ENCODE assay signal across 1 cellular context in the genomic region with DNA sequence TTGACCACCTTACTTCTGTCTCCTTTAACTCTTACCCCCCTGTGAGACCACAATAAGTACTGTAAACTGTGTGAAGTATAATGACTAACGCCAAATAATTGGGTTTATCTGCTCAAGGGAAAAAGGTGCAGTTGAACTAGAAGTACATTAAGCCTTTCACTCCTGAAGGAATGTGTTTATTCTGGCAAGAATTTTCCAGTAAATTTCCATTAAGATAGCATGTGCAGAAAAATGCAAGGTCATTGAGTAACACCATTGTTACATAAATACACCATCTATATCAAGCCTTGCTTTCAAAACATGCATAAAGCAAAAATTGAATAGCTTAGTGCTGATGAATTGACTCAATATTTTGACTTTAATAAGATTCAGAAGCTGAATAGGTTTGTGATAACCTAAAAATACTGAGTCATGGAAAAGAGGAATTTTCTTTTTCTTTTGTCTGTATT.
TF ChIP-seq lines count a peak whose summit lies in the region.

No MANE protein-coding gene starts in this region.

TF ChIP-seq in HepG2, 621 proteins besides CTCF, POLR2A, EP300 and RAD21 (continued from another document):
- TF ChIP-seq, protein P1, sequence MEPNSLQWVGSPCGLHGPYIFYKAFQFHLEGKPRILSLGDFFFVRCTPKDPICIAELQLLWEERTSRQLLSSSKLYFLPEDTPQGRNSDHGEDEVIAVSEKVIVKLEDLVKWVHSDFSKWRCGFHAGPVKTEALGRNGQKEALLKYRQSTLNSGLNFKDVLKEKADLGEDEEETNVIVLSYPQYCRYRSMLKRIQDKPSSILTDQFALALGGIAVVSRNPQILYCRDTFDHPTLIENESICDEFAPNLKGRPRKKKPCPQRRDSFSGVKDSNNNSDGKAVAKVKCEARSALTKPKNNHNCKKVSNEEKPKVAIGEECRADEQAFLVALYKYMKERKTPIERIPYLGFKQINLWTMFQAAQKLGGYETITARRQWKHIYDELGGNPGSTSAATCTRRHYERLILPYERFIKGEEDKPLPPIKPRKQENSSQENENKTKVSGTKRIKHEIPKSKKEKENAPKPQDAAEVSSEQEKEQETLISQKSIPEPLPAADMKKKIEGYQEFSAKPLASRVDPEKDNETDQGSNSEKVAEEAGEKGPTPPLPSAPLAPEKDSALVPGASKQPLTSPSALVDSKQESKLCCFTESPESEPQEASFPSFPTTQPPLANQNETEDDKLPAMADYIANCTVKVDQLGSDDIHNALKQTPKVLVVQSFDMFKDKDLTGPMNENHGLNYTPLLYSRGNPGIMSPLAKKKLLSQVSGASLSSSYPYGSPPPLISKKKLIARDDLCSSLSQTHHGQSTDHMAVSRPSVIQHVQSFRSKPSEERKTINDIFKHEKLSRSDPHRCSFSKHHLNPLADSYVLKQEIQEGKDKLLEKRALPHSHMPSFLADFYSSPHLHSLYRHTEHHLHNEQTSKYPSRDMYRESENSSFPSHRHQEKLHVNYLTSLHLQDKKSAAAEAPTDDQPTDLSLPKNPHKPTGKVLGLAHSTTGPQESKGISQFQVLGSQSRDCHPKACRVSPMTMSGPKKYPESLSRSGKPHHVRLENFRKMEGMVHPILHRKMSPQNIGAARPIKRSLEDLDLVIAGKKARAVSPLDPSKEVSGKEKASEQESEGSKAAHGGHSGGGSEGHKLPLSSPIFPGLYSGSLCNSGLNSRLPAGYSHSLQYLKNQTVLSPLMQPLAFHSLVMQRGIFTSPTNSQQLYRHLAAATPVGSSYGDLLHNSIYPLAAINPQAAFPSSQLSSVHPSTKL (CRISPR knock-in tag; IDR thresholded peaks at IDR 0.05), result peak; percentile 93
- no peak for TF ChIP-seq NRL (CRISPR knock-in tag; IDR thresholded peaks at IDR 0.05; ENCODE audit: borderline replicate concordance)
- TF ChIP-seq ZNF780A (CRISPR knock-in tag; IDR thresholded peaks at IDR 0.05), result peak; percentile 30; the same call in 1 of the 2 replicates
- peak; percentile 81; the same call in 1 of the 2 replicates for TF ChIP-seq HMG20A (CRISPR knock-in tag; IDR thresholded peaks at IDR 0.05; ENCODE audit: borderline replicate concordance)
- TF ChIP-seq ZNF557 (CRISPR knock-in tag; IDR thresholded peaks at IDR 0.05), result no peak
- TF ChIP-seq ZFP1 (CRISPR knock-in tag; IDR thresholded peaks at IDR 0.05), result peak; percentile 73
- TF ChIP-seq, protein P2, sequence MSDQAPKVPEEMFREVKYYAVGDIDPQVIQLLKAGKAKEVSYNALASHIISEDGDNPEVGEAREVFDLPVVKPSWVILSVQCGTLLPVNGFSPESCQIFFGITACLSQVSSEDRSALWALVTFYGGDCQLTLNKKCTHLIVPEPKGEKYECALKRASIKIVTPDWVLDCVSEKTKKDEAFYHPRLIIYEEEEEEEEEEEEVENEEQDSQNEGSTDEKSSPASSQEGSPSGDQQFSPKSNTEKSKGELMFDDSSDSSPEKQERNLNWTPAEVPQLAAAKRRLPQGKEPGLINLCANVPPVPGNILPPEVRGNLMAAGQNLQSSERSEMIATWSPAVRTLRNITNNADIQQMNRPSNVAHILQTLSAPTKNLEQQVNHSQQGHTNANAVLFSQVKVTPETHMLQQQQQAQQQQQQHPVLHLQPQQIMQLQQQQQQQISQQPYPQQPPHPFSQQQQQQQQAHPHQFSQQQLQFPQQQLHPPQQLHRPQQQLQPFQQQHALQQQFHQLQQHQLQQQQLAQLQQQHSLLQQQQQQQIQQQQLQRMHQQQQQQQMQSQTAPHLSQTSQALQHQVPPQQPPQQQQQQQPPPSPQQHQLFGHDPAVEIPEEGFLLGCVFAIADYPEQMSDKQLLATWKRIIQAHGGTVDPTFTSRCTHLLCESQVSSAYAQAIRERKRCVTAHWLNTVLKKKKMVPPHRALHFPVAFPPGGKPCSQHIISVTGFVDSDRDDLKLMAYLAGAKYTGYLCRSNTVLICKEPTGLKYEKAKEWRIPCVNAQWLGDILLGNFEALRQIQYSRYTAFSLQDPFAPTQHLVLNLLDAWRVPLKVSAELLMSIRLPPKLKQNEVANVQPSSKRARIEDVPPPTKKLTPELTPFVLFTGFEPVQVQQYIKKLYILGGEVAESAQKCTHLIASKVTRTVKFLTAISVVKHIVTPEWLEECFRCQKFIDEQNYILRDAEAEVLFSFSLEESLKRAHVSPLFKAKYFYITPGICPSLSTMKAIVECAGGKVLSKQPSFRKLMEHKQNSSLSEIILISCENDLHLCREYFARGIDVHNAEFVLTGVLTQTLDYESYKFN (CRISPR knock-in tag; conservative IDR thresholded peaks at IDR 0.05), result peak; percentile 64
- peak; percentile 26; the same call in 1 of the 2 replicates for TF ChIP-seq SIX1 (CRISPR knock-in tag; IDR thresholded peaks at IDR 0.05; ENCODE audit: borderline replicate concordance)
- TF ChIP-seq CREM (IDR thresholded peaks at IDR 0.05), result peak; percentile 66; the same call in 1 of the 2 replicates
- no peak for TF ChIP-seq CREM (CRISPR knock-in tag; IDR thresholded peaks at IDR 0.05)
- TF ChIP-seq, protein P3, sequence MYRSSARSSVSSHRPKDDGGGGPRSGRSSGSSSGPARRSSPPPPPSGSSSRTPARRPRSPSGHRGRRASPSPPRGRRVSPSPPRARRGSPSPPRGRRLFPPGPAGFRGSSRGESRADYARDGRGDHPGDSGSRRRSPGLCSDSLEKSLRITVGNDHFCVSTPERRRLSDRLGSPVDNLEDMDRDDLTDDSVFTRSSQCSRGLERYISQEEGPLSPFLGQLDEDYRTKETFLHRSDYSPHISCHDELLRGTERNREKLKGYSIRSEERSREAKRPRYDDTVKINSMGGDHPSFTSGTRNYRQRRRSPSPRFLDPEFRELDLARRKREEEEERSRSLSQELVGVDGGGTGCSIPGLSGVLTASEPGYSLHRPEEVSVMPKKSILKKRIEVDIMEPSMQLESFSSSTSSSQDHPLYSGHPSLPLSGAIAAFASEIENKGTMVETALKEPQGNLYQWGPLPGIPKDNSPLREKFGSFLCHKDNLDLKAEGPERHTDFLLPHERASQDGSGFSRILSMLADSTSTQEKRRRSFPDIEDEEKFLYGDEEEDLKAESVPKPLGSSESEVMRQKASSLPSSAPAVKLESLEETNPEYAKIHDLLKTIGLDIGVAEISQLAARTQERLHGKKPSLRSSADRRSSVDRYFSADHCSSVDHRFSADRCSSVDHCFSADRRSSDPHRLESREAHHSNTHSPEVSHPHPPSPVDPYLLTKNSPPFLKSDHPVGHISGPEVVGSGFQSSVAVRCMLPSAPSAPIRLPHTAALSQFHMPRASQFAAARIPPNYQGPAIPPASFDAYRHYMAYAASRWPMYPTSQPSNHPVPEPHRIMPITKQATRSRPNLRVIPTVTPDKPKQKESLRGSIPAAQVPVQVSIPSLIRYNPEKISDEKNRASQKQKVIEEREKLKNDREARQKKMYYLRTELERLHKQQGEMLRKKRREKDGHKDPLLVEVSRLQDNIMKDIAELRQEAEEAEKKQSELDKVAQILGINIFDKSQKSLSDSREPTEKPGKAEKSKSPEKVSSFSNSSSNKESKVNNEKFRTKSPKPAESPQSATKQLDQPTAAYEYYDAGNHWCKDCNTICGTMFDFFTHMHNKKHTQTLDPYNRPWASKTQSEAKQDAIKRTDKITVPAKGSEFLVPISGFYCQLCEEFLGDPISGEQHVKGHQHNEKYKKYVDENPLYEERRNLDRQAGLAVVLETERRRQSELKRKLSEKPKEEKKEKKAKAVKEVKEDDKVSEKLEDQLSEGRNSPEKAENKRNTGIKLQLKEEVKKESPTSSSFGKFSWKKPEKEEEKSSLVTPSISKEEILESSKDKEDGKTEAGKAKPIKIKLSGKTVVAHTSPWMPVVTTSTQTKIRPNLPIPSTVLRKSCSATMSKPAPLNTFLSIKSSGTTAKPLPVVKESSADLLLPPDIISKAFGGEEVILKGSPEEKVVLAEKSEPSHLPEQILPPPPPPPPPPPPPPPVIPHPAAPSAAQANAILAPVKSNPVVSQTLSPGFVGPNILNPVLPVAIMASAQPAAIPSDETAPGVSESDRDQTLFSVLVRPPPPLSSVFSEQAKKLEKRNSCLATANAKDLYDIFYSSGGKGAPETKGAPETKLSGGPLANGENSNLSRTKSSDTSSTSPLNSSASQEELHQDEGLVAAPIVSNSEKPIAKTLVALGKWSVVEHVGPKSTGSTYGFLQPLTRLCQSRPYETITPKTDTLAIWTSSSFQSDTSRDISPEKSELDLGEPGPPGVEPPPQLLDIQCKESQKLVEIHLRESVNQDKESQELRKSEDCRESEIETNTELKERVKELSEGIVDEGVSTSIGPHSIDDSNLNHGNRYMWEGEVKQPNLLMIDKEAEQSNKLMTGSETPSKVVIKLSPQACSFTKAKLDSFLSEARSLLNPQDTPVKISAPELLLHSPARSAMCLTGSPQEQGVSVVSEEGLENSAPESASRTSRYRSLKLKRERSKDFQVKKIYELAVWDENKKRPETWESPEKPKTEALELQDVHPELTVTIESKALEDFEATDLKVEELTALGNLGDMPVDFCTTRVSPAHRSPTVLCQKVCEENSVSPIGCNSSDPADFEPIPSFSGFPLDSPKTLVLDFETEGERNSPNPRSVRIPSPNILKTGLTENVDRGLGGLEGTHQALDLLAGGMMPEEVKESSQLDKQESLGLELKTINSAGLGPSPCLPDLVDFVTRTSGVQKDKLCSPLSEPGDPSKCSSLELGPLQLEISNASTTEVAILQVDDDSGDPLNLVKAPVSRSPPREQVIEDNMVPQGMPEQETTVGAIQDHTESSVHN (CRISPR knock-in tag; IDR thresholded peaks at IDR 0.05), result no peak
TF ChIP-seq in HepG2: peak in this region for 85.
